In the genomic region with DNA sequence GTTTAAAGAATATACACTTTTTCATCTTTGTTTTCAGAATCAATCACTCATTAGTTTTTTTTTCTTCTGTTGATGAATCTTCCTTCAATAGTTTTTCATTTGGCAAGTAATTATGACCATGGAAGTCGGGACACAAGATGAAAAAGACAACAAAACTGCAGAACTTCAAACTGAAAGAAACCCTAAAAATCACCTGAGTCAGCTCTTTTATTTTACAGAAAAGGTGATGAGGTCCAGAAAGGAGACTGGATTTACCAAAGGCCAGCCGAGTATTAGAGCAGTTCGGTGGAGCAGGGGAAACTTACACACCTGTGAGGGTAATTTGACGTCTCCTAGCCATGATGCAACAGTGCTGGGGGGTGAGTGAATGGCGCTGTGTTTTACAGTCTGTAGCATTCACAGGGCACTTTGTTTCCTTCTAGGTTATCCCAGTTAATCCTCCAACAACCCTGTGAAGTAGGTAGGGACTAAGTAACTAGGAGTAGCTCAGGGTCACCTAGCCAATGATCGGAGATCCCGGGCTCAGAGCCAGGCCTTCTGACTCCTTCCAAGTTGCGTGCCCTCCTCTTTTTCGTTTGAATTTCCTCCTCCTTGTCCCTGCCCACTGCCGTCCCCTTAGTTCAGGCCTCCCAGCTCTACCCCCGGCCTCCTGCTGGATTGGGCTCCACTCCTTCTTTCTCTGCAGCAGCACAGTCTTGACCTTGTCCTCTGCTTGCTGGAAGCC, we compare ENCODE assay signal across 2 cellular contexts.
TF ChIP-seq lines count a peak whose summit lies in the region.

No MANE protein-coding gene starts in this region.

TF ChIP-seq in GM23338, 12 proteins besides CTCF, POLR2A, EP300 and RAD21 (continues in another document):
- TF ChIP-seq ZNF331 (CRISPR knock-in tag; IDR thresholded peaks at IDR 0.05; ENCODE audit: low read depth) (no peak), ETS1 (IDR thresholded peaks at IDR 0.05) (no peak), CREB1 (CRISPR knock-in tag; IDR thresholded peaks at IDR 0.05; ENCODE audit: low read depth) (no peak), EZH2phosphoT487 (IDR thresholded peaks at IDR 0.05; ENCODE audit: unreplicated experiment) (no peak), STAT1 (IDR thresholded peaks at IDR 0.05; ENCODE audit: unreplicated experiment) (no peak), POLR2AphosphoS5 (IDR thresholded peaks at IDR 0.05; ENCODE audit: low read depth) (no peak), ZNF462 (CRISPR knock-in tag; IDR thresholded peaks at IDR 0.05) (no peak)
- TF ChIP-seq, protein P1, sequence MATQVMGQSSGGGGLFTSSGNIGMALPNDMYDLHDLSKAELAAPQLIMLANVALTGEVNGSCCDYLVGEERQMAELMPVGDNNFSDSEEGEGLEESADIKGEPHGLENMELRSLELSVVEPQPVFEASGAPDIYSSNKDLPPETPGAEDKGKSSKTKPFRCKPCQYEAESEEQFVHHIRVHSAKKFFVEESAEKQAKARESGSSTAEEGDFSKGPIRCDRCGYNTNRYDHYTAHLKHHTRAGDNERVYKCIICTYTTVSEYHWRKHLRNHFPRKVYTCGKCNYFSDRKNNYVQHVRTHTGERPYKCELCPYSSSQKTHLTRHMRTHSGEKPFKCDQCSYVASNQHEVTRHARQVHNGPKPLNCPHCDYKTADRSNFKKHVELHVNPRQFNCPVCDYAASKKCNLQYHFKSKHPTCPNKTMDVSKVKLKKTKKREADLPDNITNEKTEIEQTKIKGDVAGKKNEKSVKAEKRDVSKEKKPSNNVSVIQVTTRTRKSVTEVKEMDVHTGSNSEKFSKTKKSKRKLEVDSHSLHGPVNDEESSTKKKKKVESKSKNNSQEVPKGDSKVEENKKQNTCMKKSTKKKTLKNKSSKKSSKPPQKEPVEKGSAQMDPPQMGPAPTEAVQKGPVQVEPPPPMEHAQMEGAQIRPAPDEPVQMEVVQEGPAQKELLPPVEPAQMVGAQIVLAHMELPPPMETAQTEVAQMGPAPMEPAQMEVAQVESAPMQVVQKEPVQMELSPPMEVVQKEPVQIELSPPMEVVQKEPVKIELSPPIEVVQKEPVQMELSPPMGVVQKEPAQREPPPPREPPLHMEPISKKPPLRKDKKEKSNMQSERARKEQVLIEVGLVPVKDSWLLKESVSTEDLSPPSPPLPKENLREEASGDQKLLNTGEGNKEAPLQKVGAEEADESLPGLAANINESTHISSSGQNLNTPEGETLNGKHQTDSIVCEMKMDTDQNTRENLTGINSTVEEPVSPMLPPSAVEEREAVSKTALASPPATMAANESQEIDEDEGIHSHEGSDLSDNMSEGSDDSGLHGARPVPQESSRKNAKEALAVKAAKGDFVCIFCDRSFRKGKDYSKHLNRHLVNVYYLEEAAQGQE (IDR thresholded peaks at IDR 0.05; ENCODE audit: unreplicated experiment) = no peak

TF ChIP-seq in K562, 482 proteins besides CTCF, POLR2A, EP300 and RAD21:
- peak; percentile 92 for TF ChIP-seq MAFG (tag; conservative IDR thresholded peaks at IDR 0.05)
- peak; percentile 91 for TF ChIP-seq MAFF (IDR thresholded peaks at IDR 0.05; ENCODE audit: low read length)
- TF ChIP-seq, protein P2, sequence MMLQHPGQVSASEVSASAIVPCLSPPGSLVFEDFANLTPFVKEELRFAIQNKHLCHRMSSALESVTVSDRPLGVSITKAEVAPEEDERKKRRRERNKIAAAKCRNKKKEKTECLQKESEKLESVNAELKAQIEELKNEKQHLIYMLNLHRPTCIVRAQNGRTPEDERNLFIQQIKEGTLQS (IDR thresholded peaks at IDR 0.05) = peak; percentile 51
- TF ChIP-seq, protein P2 (CRISPR knock-in tag; conservative IDR thresholded peaks at IDR 0.05) = no peak
- TF ChIP-seq C11orf30 (IDR thresholded peaks at IDR 0.05; ENCODE audit: low read depth) = peak; percentile 92
- no peak for TF ChIP-seq ZNF12 (CRISPR knock-in tag; IDR thresholded peaks at IDR 0.05)
- TF ChIP-seq MAFK (IDR thresholded peaks at IDR 0.05; ENCODE audit: low read length) = peak; percentile 92
- peak; percentile 95 for TF ChIP-seq ZNF316 (IDR thresholded peaks at IDR 0.05)
- TF ChIP-seq TAL1 (IDR thresholded peaks at IDR 0.05) = no peak
